In the genomic region with DNA sequence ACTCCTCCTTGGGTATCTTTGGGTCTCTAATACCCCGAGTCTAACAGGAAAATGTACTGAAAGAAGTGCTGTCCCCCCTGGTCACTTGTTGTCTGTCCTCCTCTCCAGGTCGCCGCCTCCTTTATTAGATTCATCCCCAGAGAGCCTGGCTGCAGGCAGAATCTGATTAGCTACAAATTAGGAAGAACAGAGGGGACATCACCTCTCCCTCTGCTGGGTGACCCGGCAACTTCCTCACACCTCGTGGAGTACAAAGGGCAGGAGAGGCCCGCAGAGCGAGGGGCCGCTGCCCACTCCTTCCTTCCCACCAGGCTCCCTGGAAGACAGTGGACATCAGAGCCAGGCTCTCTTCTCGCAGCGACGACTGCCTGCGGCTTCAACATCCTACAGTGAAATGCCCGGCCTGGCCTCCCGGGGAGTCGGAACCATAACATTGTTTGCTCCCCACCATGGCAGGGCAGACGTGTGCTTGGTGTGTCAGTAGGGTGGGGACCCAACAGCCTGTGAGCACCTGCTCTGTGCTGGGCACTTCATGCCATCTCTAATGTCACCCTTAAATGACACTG, we compare ENCODE assay signal across 1 cellular context.
TF ChIP-seq lines count a peak whose summit lies in the region.

No MANE protein-coding gene starts in this region.

TF ChIP-seq in HepG2, 621 proteins besides CTCF, POLR2A, EP300 and RAD21:
- TF ChIP-seq, protein P1, sequence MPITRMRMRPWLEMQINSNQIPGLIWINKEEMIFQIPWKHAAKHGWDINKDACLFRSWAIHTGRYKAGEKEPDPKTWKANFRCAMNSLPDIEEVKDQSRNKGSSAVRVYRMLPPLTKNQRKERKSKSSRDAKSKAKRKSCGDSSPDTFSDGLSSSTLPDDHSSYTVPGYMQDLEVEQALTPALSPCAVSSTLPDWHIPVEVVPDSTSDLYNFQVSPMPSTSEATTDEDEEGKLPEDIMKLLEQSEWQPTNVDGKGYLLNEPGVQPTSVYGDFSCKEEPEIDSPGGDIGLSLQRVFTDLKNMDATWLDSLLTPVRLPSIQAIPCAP (CRISPR knock-in tag; IDR thresholded peaks at IDR 0.05; ENCODE audit: low read depth) = no peak
- TF ChIP-seq TCF12 (IDR thresholded peaks at IDR 0.05) (no peak), TCF12 (CRISPR knock-in tag; IDR thresholded peaks at IDR 0.05) (0 out of 2 replicates have a peak, but pooled peaks have one; percentile 32)
